In the genomic region with DNA sequence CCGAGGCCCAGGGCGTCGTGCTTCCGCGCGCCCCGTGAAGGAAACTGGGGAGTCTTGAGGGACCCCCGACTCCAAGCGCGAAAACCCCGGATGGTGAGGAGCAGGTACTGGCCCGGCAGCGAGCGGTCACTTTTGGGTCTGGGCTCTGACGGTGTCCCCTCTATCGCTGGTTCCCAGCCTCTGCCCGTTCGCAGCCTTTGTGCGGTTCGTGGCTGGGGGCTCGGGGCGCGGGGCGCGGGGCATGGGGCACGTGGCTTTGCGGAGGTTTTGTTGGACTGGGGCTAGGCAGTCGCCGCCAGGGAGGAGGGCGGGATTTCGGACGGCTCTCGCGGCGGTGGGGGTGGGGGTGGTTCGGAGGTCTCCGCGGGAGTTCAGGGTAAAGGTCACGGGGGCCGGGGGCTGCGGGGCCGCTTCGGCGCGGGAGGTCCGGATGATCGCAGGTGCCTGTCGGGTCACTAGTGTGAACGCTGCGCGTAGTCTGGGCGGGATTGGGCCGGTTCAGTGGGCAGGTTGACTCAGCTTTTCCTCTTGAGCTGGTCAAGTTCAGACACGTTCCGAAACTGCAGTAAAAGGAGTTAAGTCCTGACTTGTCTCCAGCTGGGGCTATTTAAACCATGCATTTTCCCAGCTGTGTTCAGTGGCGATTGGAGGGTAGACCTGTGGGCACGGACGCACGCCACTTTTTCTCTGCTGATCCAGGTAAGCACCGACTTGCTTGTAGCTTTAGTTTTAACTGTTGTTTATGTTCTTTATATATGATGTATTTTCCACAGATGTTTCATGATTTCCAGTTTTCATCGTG, we compare ENCODE assay signal across 8 cellular contexts. TPM values are rescaled to one million over a fixed set of nuclear protein-coding genes. Genes with fewer than 3 reads are reported as not detected.
DNase-seq lines count a peak whose midpoint lies in the region; ATAC-seq and TF ChIP-seq lines count a peak whose summit lies in the region.

No MANE protein-coding gene starts in this region.

- H3K4me1 Mint-ChIP-seq in naive thymus-derived CD4-positive, alpha-beta T cell, result peaks cover 7 to 55% (median 37%) of the 10 kb centered on the region in 7 donors
- peaks cover 28% of the 10 kb centered on the region for H3K4me1 Mint-ChIP-seq in stimulated activated memory B cell treated with anti-CD40 and anti-IgM and Interleukin-4, amounts not matched to agents 10 μg/mL and 1 μg/mL and 100 μg/mL, for 72 hours

- H3K27me3 Mint-ChIP-seq in naive thymus-derived CD4-positive, alpha-beta T cell, result no peaks in the 10 kb centered on the region
- H3K27me3 Mint-ChIP-seq in stimulated activated memory B cell treated with anti-CD40 and anti-IgM and Interleukin-4, amounts not matched to agents 10 μg/mL and 1 μg/mL and 100 μg/mL, for 72 hours, result no peaks in the 10 kb centered on the region

- peaks cover 24% of the 10 kb centered on the region for H3K36me3 ChIP-seq in Panc1 (ENCODE audit: control insufficient read depth, insufficient read depth, low read length)
- peaks cover 0 to 19% (median 0%) of the 10 kb centered on the region in 3 experiments for H3K36me3 ChIP-seq in naive thymus-derived CD4-positive, alpha-beta T cell (ENCODE audit: control insufficient read depth in 2 of 3, insufficient read depth in 3 of 3, low read length in 3 of 3)

- POLR2A ChIA-PET in Panc1 (lab: Charles Lee), result interaction anchor here (0.6 to 1.1 kb wide), 8 partner anchors 25 to 1938 kb away, joined by 3 to 12 read pairs (median 3); no protein-coding TSS in a partner anchor
- POLR2A ChIA-PET in naive thymus-derived CD4-positive, alpha-beta T cell (lab: Charles Lee), result interaction anchor here (0.6 to 3.2 kb wide), 20 partner anchors 9 to 1540 kb away, joined by 3 to 55 read pairs (median 5); a partner anchor contains a TSS

- H3K4me3 ChIP-seq in Panc1 (ENCODE audit: low read depth in 2 of 2, low read length in 2 of 2), result peak overlapping the region; percentile 68 to 96
- H3K4me3 ChIP-seq in naive thymus-derived CD4-positive, alpha-beta T cell (ENCODE audit: low read length), result peak overlapping the region; percentile 79

- H3K27ac Mint-ChIP-seq in naive thymus-derived CD4-positive, alpha-beta T cell, result peak overlapping the region; percentile 96 to 100 (median 97)
- peak overlapping the region; percentile 100 for H3K27ac Mint-ChIP-seq in stimulated activated memory B cell treated with anti-CD40 and anti-IgM and Interleukin-4, amounts not matched to agents 10 μg/mL and 1 μg/mL and 100 μg/mL, for 72 hours

- DNase-seq in DMS79 treated with DMSO at 0.1 percent for 48 hours (lab: John Stamatoyannopoulos, UW) (peak; percentile 85), KBM-7 (peak; percentile 95), Panc1 (ENCODE audit: low read depth, low spot score) (no peak), activated T-helper 1 cell treated with Interleukin-2 at 50 U/mL for 16 hours (ENCODE audit: low read depth) (peak; percentile 24), fibroblast of gingiva (ENCODE audit: low read depth) (peak; percentile 94)
- peak; percentile 20 to 78 (median 26) for DNase-seq in naive thymus-derived CD4-positive, alpha-beta T cell

- no peaks in the 10 kb centered on the region for H3K9me3 ChIP-seq in Panc1 (ENCODE audit: control insufficient read depth, insufficient read depth, low read depth, low read length)
- no peaks in the 10 kb centered on the region for H3K9me3 ChIP-seq in naive thymus-derived CD4-positive, alpha-beta T cell (ENCODE audit: control insufficient read depth in 2 of 3, low read length in 3 of 3)

- CTCF ChIA-PET in Panc1 (lab: Charles Lee), result interaction anchor here (0.5 kb wide), 1 partner anchor 83 kb away, joined by 3 read pairs; no protein-coding TSS in a partner anchor
- CTCF ChIA-PET in naive thymus-derived CD4-positive, alpha-beta T cell (lab: Charles Lee), result interaction anchor here (1.5 to 3.0 kb wide), 4 partner anchors 9 to 62 kb away, joined by 4 to 10 read pairs (median 7); a partner anchor contains a TSS

- H3K4me1 ChIP-seq in Panc1 (ENCODE audit: control insufficient read depth, insufficient read depth, low read length), result peaks cover 14% of the 10 kb centered on the region
- peaks cover 3 to 13% of the 10 kb centered on the region in 2 donors for H3K4me1 ChIP-seq in naive thymus-derived CD4-positive, alpha-beta T cell (ENCODE audit: control insufficient read depth in 2 of 2, insufficient read depth in 2 of 2, low read length in 2 of 2)

- H3K9me3 Mint-ChIP-seq in naive thymus-derived CD4-positive, alpha-beta T cell, result no peaks in the 10 kb centered on the region
- no peaks in the 10 kb centered on the region for H3K9me3 Mint-ChIP-seq in stimulated activated memory B cell treated with anti-CD40 and anti-IgM and Interleukin-4, amounts not matched to agents 10 μg/mL and 1 μg/mL and 100 μg/mL, for 72 hours

- no peak for TF ChIP-seq CTCF in Panc1 (IDR thresholded peaks at IDR 0.05)

- H3K4me3 Mint-ChIP-seq in naive thymus-derived CD4-positive, alpha-beta T cell, result peak overlapping the region; percentile 87 to 100 (median 96)
- peak overlapping the region; percentile 89 for H3K4me3 Mint-ChIP-seq in stimulated activated memory B cell treated with anti-CD40 and anti-IgM and Interleukin-4, amounts not matched to agents 10 μg/mL and 1 μg/mL and 100 μg/mL, for 72 hours

- peak overlapping the region; percentile 91 for H3K27ac ChIP-seq in Panc1 (ENCODE audit: low read length)
- peak overlapping the region; percentile 96 for H3K27ac ChIP-seq in naive thymus-derived CD4-positive, alpha-beta T cell (ENCODE audit: low read depth, low read length)

- intact Hi-C loops in Panc1 (cut with micrococcal nuclease; ENCODE audit: unreplicated experiment), result no loop called here
- intact Hi-C loops in naive thymus-derived CD4-positive, alpha-beta T cell (cut with micrococcal nuclease), result loop anchor here (1.0 to 5.0 kb wide), 18 partner anchors 22 to 1539 kb away; a partner anchor contains a TSS

- ATAC-seq in GM21737 (IDR thresholded peaks at IDR 0.05; ENCODE audit: unreplicated experiment) (peak; percentile 50), Panc1 (peak; percentile 70)
- peak; percentile 18 for ATAC-seq in naive thymus-derived CD4-positive, alpha-beta T cell
- ATAC-seq in stimulated activated memory B cell treated with anti-CD40 and anti-IgM and Interleukin-4, amounts not matched to agents 10 μg/mL and 1 μg/mL and 100 μg/mL, for 72 hours, result peak; percentile 81

- no TSS peak for BruUV-seq in Panc1 (replicated peaks; lab: Mats Ljungman, UMichigan)

- in situ Hi-C loops in KBM-7 (cut with MboI; ENCODE audit: low pct_unique_long_range_greater_than_20kb, low sequenced_read_pairs), result no loop called here
- in situ Hi-C loops in Panc1 (cut with HindIII; ENCODE audit: low pct_unique_long_range_greater_than_20kb, low sequenced_read_pairs), result no loop called here

- H3K27me3 ChIP-seq in Panc1 (ENCODE audit: control insufficient read depth, insufficient read depth, low read length), result no peaks in the 10 kb centered on the region
- no peaks in the 10 kb centered on the region for H3K27me3 ChIP-seq in naive thymus-derived CD4-positive, alpha-beta T cell (ENCODE audit: control insufficient read depth in 2 of 2, insufficient read depth in 2 of 2, low read length in 2 of 2)

- peaks cover 0 to 35% (median 17%) of the 10 kb centered on the region in 5 donors for H3K36me3 Mint-ChIP-seq in naive thymus-derived CD4-positive, alpha-beta T cell
- H3K36me3 Mint-ChIP-seq in stimulated activated memory B cell treated with anti-CD40 and anti-IgM and Interleukin-4, amounts not matched to agents 10 μg/mL and 1 μg/mL and 100 μg/mL, for 72 hours, result peaks cover 13% of the 10 kb centered on the region

RNA-seq across cellular contexts. Expression of a gene that starts 0.6 kb away (rescaled TPM):
- total RNA-seq in Panc1 (2021; ENCODE audit: unreplicated experiment), result 101 TPM
- polyA plus RNA-seq in Panc1 (2012; ENCODE audit: insufficient read length), result 11.8 TPM
- 100 to 1,000 TPM in 1 of 5 experiments, 10 to 100 TPM in 4; 77.8 to 271 (median 80.8) TPM for total RNA-seq in naive thymus-derived CD4-positive, alpha-beta T cell
- polyA plus RNA-seq in naive thymus-derived CD4-positive, alpha-beta T cell, result 10 to 100 TPM; 14.5 to 23.9 TPM

Comparison
In these comparisons a context has a peak if more than half of its experiments do, and no peak if none do; other contexts are left out.
1. ATAC-seq: peak in every context shown above with its lines; median percentile 81 in stimulated activated memory B cell treated with anti-CD40 and anti-IgM and Interleukin-4, amounts not matched to agents 10 μg/mL and 1 μg/mL and 100 μg/mL, for 72 hours; 70 in Panc1; 50 in GM21737; 18 in naive thymus-derived CD4-positive, alpha-beta T cell.